In the genomic region with DNA sequence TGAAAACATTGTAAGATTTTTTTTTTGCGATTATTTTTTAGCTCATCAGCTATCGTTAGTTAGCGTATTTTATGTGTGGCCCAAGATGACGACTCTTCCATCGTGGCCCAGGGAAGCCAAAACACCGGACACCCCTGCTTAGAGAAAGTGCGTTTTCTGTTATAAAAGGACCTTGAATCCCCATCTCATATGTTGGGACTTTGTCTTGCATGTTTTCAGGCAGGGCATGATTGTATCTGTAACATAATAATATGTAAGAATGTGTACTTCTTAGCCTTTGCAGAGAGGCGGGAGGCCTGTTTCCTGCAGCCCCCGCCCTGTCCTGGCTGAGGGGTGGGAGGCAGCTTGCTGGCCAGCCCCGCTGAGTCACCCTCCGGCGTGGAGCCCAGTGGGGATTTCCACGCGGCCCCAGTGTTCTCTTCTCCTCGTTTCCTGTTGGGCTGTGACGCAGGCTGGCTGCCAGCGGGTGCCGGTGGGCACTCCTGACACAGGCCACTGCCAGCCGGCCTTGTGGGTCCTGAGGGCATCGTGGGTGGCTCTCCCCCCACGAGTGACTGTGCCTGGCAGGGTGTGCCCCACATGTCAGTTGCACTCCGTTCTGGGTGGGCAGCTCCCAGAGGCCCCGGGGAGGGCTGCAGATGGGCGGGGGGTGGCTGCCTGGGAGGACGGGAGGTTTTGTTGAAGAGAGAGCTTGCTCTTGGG, we compare ENCODE assay signal across 9 cellular contexts. TPM values are rescaled to one million over a fixed set of nuclear protein-coding genes. Genes with fewer than 3 reads are reported as not detected.
DNase-seq lines count a peak whose midpoint lies in the region; ATAC-seq, FAIRE-seq and TF ChIP-seq lines count a peak whose summit lies in the region.
"Had no signal": no experiment of that assay in that cellular context is flagged by ENCODE, and none has a peak within 500 bp of the region (broad histone marks: within the 10 kb centered on the region; RNA-seq: fewer than 3 reads in every experiment).

No MANE protein-coding gene starts in this region.

- FAIRE-seq in GM12891 (lab: Jason Lieb, UNC) = peak; percentile 58
- no peak for FAIRE-seq in bronchial epithelial cell (lab: Jason Lieb, UNC)

- H3K4me3 ChIP-seq in bronchial epithelial cell (ENCODE audit: low read depth, low read length) = no peak overlapping the region
- no peak overlapping the region for H3K4me3 ChIP-seq in liver (ENCODE audit: low read depth in 1 of 3, low read length in 3 of 3)
- H3K4me3 ChIP-seq in HAP-1 = no peak overlapping the region
- H3K4me3 ChIP-seq: SK-N-MC had no signal

- H3K9ac ChIP-seq in liver (ENCODE audit: low read depth in 1 of 2, low read length in 2 of 2) = peak overlapping the region in 1 of 2 donors; percentile 11

- WGBS in liver = 59% methylated on average over 25 of the region's 25 CpGs

- TF ChIP-seq CTCF in bronchial epithelial cell (IDR thresholded peaks at IDR 0.05; ENCODE audit: insufficient read depth, low read length, severe bottlenecking) (no peak), liver (IDR thresholded peaks at IDR 0.05; ENCODE audit: low read depth, low read length, missing input control) (no peak)

- H3K27ac ChIP-seq in liver (ENCODE audit: low read depth in 1 of 2, low read length in 2 of 2) = peak overlapping the region; percentile 76 to 80
- H3K27ac ChIP-seq: SK-N-MC had no signal

- peak in 1 of 2 donors; percentile 16 for TF ChIP-seq RAD21 in liver (IDR thresholded peaks at IDR 0.05)

- TF ChIP-seq POLR2A in GM12891 (IDR thresholded peaks at IDR 0.05; ENCODE audit: low read depth, low read length) = no peak

- H3K9me3 ChIP-seq in liver (ENCODE audit: control insufficient read depth in 4 of 4, low read length in 3 of 4) = no peaks in the 10 kb centered on the region
- no peaks in the 10 kb centered on the region for H3K9me3 ChIP-seq in HAP-1

- H3K27me3 ChIP-seq in bronchial epithelial cell (ENCODE audit: control insufficient read depth, insufficient read depth, low read length) (no peaks in the 10 kb centered on the region), liver (ENCODE audit: control insufficient read depth in 4 of 4, insufficient read depth in 4 of 4, low read length in 3 of 4) (no peaks in the 10 kb centered on the region), HAP-1 (ENCODE audit: low read depth) (no peaks in the 10 kb centered on the region)

- H3K4me1 ChIP-seq in liver (ENCODE audit: control insufficient read depth in 4 of 4, insufficient read depth in 4 of 4, low read length in 3 of 4) = peaks cover 16 to 49% (median 39%) of the 10 kb centered on the region in 4 donors
- H3K4me1 ChIP-seq in HAP-1 = peaks cover 15% of the 10 kb centered on the region

- ATAC-seq in HG03045 (IDR thresholded peaks at IDR 0.05; ENCODE audit: unreplicated experiment) = peak; percentile 67

- H3K36me3 ChIP-seq in bronchial epithelial cell (ENCODE audit: control insufficient read depth, insufficient read depth, low read length) = no peaks in the 10 kb centered on the region
- H3K36me3 ChIP-seq in liver (ENCODE audit: control insufficient read depth in 4 of 4, insufficient read depth in 3 of 4, low read depth in 1 of 4, low read length in 3 of 4) = no peaks in the 10 kb centered on the region
- H3K36me3 ChIP-seq in HAP-1 (replicated peaks) = no peaks in the 10 kb centered on the region

- in situ Hi-C loops in HAP-1 (cut with MboI; ENCODE audit: low sequenced_read_pairs) = no loop called here

- DNase-seq in GM12891 (ENCODE audit: insufficient read length, low spot score) (peak; percentile 46), bronchial epithelial cell (ENCODE audit: low read depth) (peak; percentile 79), NCI-H2081 treated with DMSO at 0.1 percent for 48 hours (lab: John Stamatoyannopoulos, UW) (no peak), HAP-1 (ENCODE audit: low spot score in 2 of 2) (no peak)
- DNase-seq in activated CD4-positive, alpha-beta T cell treated with anti-CD3 and anti-CD28 coated beads for 1 hour = peak; percentile 76
- DNase-seq in stimulated activated CD4-positive, alpha-beta T cell treated with anti-CD3 and anti-CD28 coated beads, Interleukin-4, amount 100 ng/mL, for 1 hour = peak; percentile 87

TF ChIP-seq in GM12891, 5 proteins besides CTCF, POLR2A, EP300 and RAD21:
- no peak; the same call in 1 of the 2 replicates for TF ChIP-seq POLR2AphosphoS5 (IDR thresholded peaks at IDR 0.05; ENCODE audit: low read depth, low read length)
- TF ChIP-seq PAX5 (IDR thresholded peaks at IDR 0.05; ENCODE audit: insufficient read depth, low read length, severe bottlenecking) = no peak
- peak; percentile 66; the same call in 1 of the 2 replicates for TF ChIP-seq TAF1 (IDR thresholded peaks at IDR 0.05; ENCODE audit: low read depth, low read length)
- TF ChIP-seq POU2F2 (IDR thresholded peaks at IDR 0.05; ENCODE audit: low read depth, low read length) = 0 out of 2 replicates have a peak, but pooled peaks have one; percentile 12

TF ChIP-seq in liver, 16 proteins besides CTCF, POLR2A, EP300 and RAD21:
- TF ChIP-seq SP1 (IDR thresholded peaks at IDR 0.05) = peak; percentile 17
- no peak for TF ChIP-seq HNF4A (conservative IDR thresholded peaks at IDR 0.05)
- TF ChIP-seq GABPA (IDR thresholded peaks at IDR 0.05 in 1 of 2, conservative IDR thresholded peaks at IDR 0.05 in 1 of 2) = no peak
- TF ChIP-seq, protein P1, sequence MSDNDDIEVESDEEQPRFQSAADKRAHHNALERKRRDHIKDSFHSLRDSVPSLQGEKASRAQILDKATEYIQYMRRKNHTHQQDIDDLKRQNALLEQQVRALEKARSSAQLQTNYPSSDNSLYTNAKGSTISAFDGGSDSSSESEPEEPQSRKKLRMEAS (IDR thresholded peaks at IDR 0.05) = no peak
- no peak for TF ChIP-seq YY1 (IDR thresholded peaks at IDR 0.05)
- no peak for TF ChIP-seq HNF4G (IDR thresholded peaks at IDR 0.05)
- TF ChIP-seq RXRA (IDR thresholded peaks at IDR 0.05) = no peak
- peak; percentile 60 to 62 for TF ChIP-seq JUND (IDR thresholded peaks at IDR 0.05)
- no peak for TF ChIP-seq FOXA2 (IDR thresholded peaks at IDR 0.05)
- no peak for TF ChIP-seq FOXA1 (IDR thresholded peaks at IDR 0.05)
- TF ChIP-seq, protein P2, sequence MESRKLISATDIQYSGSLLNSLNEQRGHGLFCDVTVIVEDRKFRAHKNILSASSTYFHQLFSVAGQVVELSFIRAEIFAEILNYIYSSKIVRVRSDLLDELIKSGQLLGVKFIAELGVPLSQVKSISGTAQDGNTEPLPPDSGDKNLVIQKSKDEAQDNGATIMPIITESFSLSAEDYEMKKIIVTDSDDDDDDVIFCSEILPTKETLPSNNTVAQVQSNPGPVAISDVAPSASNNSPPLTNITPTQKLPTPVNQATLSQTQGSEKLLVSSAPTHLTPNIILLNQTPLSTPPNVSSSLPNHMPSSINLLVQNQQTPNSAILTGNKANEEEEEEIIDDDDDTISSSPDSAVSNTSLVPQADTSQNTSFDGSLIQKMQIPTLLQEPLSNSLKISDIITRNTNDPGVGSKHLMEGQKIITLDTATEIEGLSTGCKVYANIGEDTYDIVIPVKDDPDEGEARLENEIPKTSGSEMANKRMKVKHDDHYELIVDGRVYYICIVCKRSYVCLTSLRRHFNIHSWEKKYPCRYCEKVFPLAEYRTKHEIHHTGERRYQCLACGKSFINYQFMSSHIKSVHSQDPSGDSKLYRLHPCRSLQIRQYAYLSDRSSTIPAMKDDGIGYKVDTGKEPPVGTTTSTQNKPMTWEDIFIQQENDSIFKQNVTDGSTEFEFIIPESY (IDR thresholded peaks at IDR 0.05) = no peak
- TF ChIP-seq, protein P3, sequence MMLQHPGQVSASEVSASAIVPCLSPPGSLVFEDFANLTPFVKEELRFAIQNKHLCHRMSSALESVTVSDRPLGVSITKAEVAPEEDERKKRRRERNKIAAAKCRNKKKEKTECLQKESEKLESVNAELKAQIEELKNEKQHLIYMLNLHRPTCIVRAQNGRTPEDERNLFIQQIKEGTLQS (IDR thresholded peaks at IDR 0.05) = no peak
- TF ChIP-seq NR2F2 (IDR thresholded peaks at IDR 0.05) = no peak
- no peak for TF ChIP-seq TAF1 (conservative IDR thresholded peaks at IDR 0.05)
- TF ChIP-seq, protein P4, sequence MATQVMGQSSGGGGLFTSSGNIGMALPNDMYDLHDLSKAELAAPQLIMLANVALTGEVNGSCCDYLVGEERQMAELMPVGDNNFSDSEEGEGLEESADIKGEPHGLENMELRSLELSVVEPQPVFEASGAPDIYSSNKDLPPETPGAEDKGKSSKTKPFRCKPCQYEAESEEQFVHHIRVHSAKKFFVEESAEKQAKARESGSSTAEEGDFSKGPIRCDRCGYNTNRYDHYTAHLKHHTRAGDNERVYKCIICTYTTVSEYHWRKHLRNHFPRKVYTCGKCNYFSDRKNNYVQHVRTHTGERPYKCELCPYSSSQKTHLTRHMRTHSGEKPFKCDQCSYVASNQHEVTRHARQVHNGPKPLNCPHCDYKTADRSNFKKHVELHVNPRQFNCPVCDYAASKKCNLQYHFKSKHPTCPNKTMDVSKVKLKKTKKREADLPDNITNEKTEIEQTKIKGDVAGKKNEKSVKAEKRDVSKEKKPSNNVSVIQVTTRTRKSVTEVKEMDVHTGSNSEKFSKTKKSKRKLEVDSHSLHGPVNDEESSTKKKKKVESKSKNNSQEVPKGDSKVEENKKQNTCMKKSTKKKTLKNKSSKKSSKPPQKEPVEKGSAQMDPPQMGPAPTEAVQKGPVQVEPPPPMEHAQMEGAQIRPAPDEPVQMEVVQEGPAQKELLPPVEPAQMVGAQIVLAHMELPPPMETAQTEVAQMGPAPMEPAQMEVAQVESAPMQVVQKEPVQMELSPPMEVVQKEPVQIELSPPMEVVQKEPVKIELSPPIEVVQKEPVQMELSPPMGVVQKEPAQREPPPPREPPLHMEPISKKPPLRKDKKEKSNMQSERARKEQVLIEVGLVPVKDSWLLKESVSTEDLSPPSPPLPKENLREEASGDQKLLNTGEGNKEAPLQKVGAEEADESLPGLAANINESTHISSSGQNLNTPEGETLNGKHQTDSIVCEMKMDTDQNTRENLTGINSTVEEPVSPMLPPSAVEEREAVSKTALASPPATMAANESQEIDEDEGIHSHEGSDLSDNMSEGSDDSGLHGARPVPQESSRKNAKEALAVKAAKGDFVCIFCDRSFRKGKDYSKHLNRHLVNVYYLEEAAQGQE (IDR thresholded peaks at IDR 0.05) = no peak
- TF ChIP-seq EGR1 (IDR thresholded peaks at IDR 0.05; ENCODE audit: low read depth in 2 of 2) = no peak

RNA-seq across cellular contexts. Expression of a gene that starts 55.6 kb away (rescaled TPM):
- polyA plus RNA-seq in GM12891 (2012; ENCODE audit: low read depth, missing spikeins) = 36.4 TPM
- total RNA-seq in bronchial epithelial cell = 9.5 and 14.1 TPM in 2 replicates
- 10 to 100 TPM in 1 of 2 donors, 1 to 10 TPM in 1; 4.0 to 12.2 TPM for total RNA-seq in liver
- polyA plus RNA-seq in liver = 1 to 10 TPM; 5.2 to 5.7 TPM

Comparison
In these comparisons a context has a peak if more than half of its experiments do, and no peak if none do; other contexts are left out.
1. DNase-seq: peak in GM12891 (single experiment), activated CD4-positive, alpha-beta T cell treated with anti-CD3 and anti-CD28 coated beads for 1 hour (single experiment), bronchial epithelial cell (single experiment) and stimulated activated CD4-positive, alpha-beta T cell treated with anti-CD3 and anti-CD28 coated beads, Interleukin-4, amount 100 ng/mL, for 1 hour (single experiment); none in NCI-H2081 treated with DMSO at 0.1 percent for 48 hours (single experiment) and HAP-1 (0 of 2).